11 cellular contexts compared by ENCODE assay signal in genomic region chr11:30109774-30110173, GRCh38.
"Had no signal": no experiment of that assay in that cellular context is flagged by ENCODE, and none has a peak within 500 bp of the region (broad histone marks: within the 10 kb centered on the region; RNA-seq: fewer than 3 reads in every experiment).

No MANE protein-coding gene starts in this region.

- ATAC-seq: GM23338, HCT116 had no signal

- H3K9me3 ChIP-seq: HAP-1 had no signal

- H3K4me2 ChIP-seq: GM23338 had no signal

- FAIRE-seq: H1, H54 had no signal

- H3K4me3 ChIP-seq: GM23248, GM23338, HAP-1 had no signal

- H3K4me3 Mint-ChIP-seq: GM23338, H9, HFFc6 had no signal

- H3K36me3 ChIP-seq: HAP-1 had no signal

- H3K27ac Mint-ChIP-seq: GM23338, H9, HFFc6 had no signal

- H3K9me3 Mint-ChIP-seq: GM23338, H9 had no signal

- H3K4me1 Mint-ChIP-seq: GM23338 had no signal

- H3K9ac ChIP-seq: GM23248 had no signal

- DNase-seq: GM23248, GOT3, H7, H9, HCEC 1CT, HFFc6 had no signal

- H3K27ac ChIP-seq: GM23248 had no signal

- H3K4me1 ChIP-seq: HAP-1 had no signal

- H2AFZ ChIP-seq: GM23248, GM23338 had no signal
